27 cellular contexts compared by ENCODE assay signal in genomic region chr10:3149918-3150317, GRCh38.
"Had no signal": no experiment of that assay in that cellular context is flagged by ENCODE, and none has a peak within 500 bp of the region (broad histone marks: within the 10 kb centered on the region; RNA-seq: fewer than 3 reads in every experiment).

No MANE protein-coding gene starts in this region.

- H3K9ac ChIP-seq: neural progenitor cell, parathyroid adenoma had no signal

- H3K4me3 Mint-ChIP-seq: naive thymus-derived CD4-positive, alpha-beta T cell; nephron; neural progenitor cell had no signal

- H3K4me3 ChIP-seq: dorsolateral prefrontal cortex, gastrocnemius medialis, left lung, neural progenitor cell, right lobe of liver, suprapubic skin, transverse colon, upper lobe of right lung, uterus had no signal

- H3K27ac ChIP-seq: epithelial cell of prostate, left lung, neural progenitor cell, parathyroid adenoma, right lobe of liver, suprapubic skin, transverse colon, upper lobe of right lung, uterus had no signal

- FAIRE-seq: colon, keratinocyte, small intestine had no signal

- H3K36me3 ChIP-seq: uterus had no signal

- H3K27ac Mint-ChIP-seq: naive thymus-derived CD4-positive, alpha-beta T cell; nephron; neural progenitor cell; progenitor cell of endocrine pancreas had no signal

- H3K4me1 Mint-ChIP-seq: nephron, neural progenitor cell had no signal

- H3K9me3 ChIP-seq: gastrocnemius medialis, left lung, right lobe of liver, suprapubic skin, transverse colon, upper lobe of right lung, uterus had no signal

- H3K27me3 Mint-ChIP-seq: naive thymus-derived CD4-positive, alpha-beta T cell; progenitor cell of endocrine pancreas had no signal

- H3K9me3 Mint-ChIP-seq: naive thymus-derived CD4-positive, alpha-beta T cell; nephron; neural progenitor cell had no signal

- DNase-seq: dorsolateral prefrontal cortex; effector CD4-positive, alpha-beta T cell; foreskin fibroblast; head of caudate nucleus; left cardiac atrium; mammary epithelial cell; mesendoderm; midbrain; naive thymus-derived CD4-positive, alpha-beta T cell; right lobe of liver; small intestine; stimulated activated CD4-positive, alpha-beta T cell treated with anti-CD3 and anti-CD28 coated beads, Interleukin-15, amount 100 ng/mL, for 24 hours; stimulated activated CD4-positive, alpha-beta T cell treated with anti-CD3 and anti-CD28 coated beads, Interleukin-2, amount 100 ng/mL, for 48 hours; stimulated activated naive CD4-positive, alpha-beta T cell treated with Interleukin-2 at 50 U/mL for 16 hours; transverse colon; uterus had no signal

- H3K4me1 ChIP-seq: gastrocnemius medialis, left lung, neural progenitor cell, parathyroid adenoma, right lobe of liver, suprapubic skin, transverse colon, upper lobe of right lung, uterus had no signal
